1 cellular context compared by ENCODE assay signal in genomic region chr3:97821413-97821809, GRCh38.
TF ChIP-seq lines count a peak whose summit lies in the region.

No MANE protein-coding gene starts in this region.

TF ChIP-seq in WTC11, 78 proteins besides CTCF, POLR2A, EP300 and RAD21 (continued from another document):
- no peak for TF ChIP-seq PRDM15 (CRISPR knock-in tag; IDR thresholded peaks at IDR 0.05)
- no peak for TF ChIP-seq USF1 (CRISPR knock-in tag; IDR thresholded peaks at IDR 0.05)
- no peak for TF ChIP-seq ERG (CRISPR knock-in tag; IDR thresholded peaks at IDR 0.05)
- TF ChIP-seq MXD4 (CRISPR knock-in tag; IDR thresholded peaks at IDR 0.05; ENCODE audit: borderline replicate concordance): no peak
